25 cellular contexts compared by ENCODE assay signal in the genomic region with DNA sequence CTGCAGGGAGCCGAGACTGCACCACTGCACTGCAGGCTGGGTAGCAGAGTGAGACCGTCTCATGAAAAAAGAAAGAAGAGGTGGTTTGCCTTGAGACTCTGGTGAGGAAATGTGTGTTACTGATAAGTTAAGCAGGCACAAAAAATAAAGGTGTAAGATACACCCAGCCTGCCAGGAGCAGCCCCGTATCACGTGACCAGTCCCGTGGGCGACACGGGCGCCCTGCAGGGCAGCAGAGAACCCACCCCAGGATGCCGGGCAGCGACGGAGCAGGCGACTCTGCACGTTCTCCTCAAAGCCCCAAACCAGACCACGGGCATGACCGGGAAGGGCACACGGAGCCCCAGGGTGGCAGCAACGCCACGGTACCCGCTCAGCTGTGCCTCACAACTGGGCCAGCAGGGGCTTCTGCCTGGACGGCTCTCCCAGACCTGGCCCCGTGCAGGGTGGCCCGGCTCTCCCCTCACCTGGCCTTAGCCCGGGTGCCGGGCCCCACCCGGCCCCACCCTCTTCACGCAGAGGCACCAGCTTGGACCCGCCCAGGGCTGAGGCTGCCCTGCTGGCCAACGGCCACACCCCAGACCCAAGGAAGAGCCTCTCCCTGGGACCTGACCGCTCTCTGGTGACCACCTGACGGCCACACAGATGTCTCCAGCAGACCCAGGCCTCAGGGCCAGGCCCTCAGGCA. TPM values are rescaled to one million over a fixed set of nuclear protein-coding genes. Genes with fewer than 3 reads are reported as not detected.
DNase-seq lines count a peak whose midpoint lies in the region; ATAC-seq, FAIRE-seq and TF ChIP-seq lines count a peak whose summit lies in the region.
"Had no signal": no experiment of that assay in that cellular context is flagged by ENCODE, and none has a peak within 500 bp of the region (broad histone marks: within the 10 kb centered on the region; RNA-seq: fewer than 3 reads in every experiment).

No MANE protein-coding gene starts in this region.

- CTCF ChIA-PET in HEK293 (lab: Yijun Ruan, JAX), result no interaction called here
- CTCF ChIA-PET in activated CD4-positive, alpha-beta memory T cell treated with anti-CD3 and anti-CD28 coated beads, Interleukin-2, amount 10 ng/mL, durations not matched to agents 7 days and 5 days (lab: Charles Lee), result no interaction called here

- ATAC-seq in mucosa of descending colon, result peak; percentile 77
- ATAC-seq in HG03342 (IDR thresholded peaks at IDR 0.05; ENCODE audit: unreplicated experiment), result no peak
- ATAC-seq in upper lobe of left lung (ENCODE audit: low FRiP score in 2 of 2), result no peak
- ATAC-seq: GM12878, Right ventricle myocardium inferior had no signal

- POLR2A ChIA-PET in HEK293 (lab: Yijun Ruan, JAX), result no interaction called here
- POLR2A ChIA-PET in activated CD4-positive, alpha-beta memory T cell treated with anti-CD3 and anti-CD28 coated beads, Interleukin-2, amount 10 ng/mL, durations not matched to agents 7 days and 5 days (lab: Charles Lee), result interaction anchor here (0.6 to 3.1 kb wide), 3 partner anchors 9 to 118 kb away, joined by 3 to 10 read pairs (median 3); no protein-coding TSS in a partner anchor

- no peak for DNase-seq in activated CD4-positive, alpha-beta memory T cell treated with anti-CD3 and anti-CD28 coated beads, Interleukin-2, amount 10 ng/mL, durations not matched to agents 7 days and 5 days
- peak in 2 of 3 donors; percentile 65 to 75 for DNase-seq in mucosa of descending colon
- DNase-seq in small intestine, result peak; percentile 41
- no peak for DNase-seq in upper lobe of left lung
- DNase-seq in KBM-7, result no peak
- DNase-seq: BE2C, Caco-2, DMS 273 treated with DMSO at 0.1 percent for 48 hours, DMS79 treated with DMSO at 0.1 percent for 48 hours, H7, HFFc6, NCI-H1105 treated with DMSO at 0.1 percent for 48 hours, NCI-H2081, NCI-H446, NCI-H526 had no signal

- H3K27me3 ChIP-seq in small intestine (ENCODE audit: control insufficient read depth in 2 of 2, insufficient read depth in 2 of 2, low read length in 2 of 2), result no peaks in the 10 kb centered on the region
- H3K27me3 ChIP-seq in upper lobe of left lung, result no peaks in the 10 kb centered on the region
- H3K27me3 ChIP-seq: BE2C had no signal

- TF ChIP-seq EP300 in upper lobe of left lung (IDR thresholded peaks at IDR 0.05), result no peak

- in situ Hi-C loops in KBM-7 (cut with MboI; ENCODE audit: low pct_unique_long_range_greater_than_20kb, low sequenced_read_pairs), result no loop called here

- H3K4me1 ChIP-seq in HEK293 (ENCODE audit: control insufficient read depth, insufficient read depth, low read length), result no peaks in the 10 kb centered on the region
- peaks cover 12% of the 10 kb centered on the region for H3K4me1 ChIP-seq in mucosa of descending colon (ENCODE audit: low read depth)
- no peaks in the 10 kb centered on the region for H3K4me1 ChIP-seq in small intestine (ENCODE audit: control insufficient read depth in 2 of 2, insufficient read depth in 1 of 2, low read depth in 1 of 2, low read length in 1 of 2)
- H3K4me1 ChIP-seq in upper lobe of left lung, result peaks cover 0 to 5% (median 0%) of the 10 kb centered on the region in 4 donors
- H3K4me1 ChIP-seq: BE2C, Caco-2 had no signal

- H3K9me3 ChIP-seq in HEK293 (ENCODE audit: control insufficient read depth, insufficient read depth, low read depth, low read length) (no peaks in the 10 kb centered on the region), mucosa of descending colon (no peaks in the 10 kb centered on the region), small intestine (ENCODE audit: control insufficient read depth, low read depth) (no peaks in the 10 kb centered on the region), upper lobe of left lung (no peaks in the 10 kb centered on the region)
- H3K9me3 ChIP-seq: BE2C, Caco-2 had no signal

- peaks cover 46% of the 10 kb centered on the region for H3K4me1 Mint-ChIP-seq in activated CD4-positive, alpha-beta memory T cell treated with anti-CD3 and anti-CD28 coated beads, Interleukin-2, amount 10 ng/mL, durations not matched to agents 7 days and 5 days

- H3K27ac Mint-ChIP-seq in activated CD4-positive, alpha-beta memory T cell treated with anti-CD3 and anti-CD28 coated beads, Interleukin-2, amount 10 ng/mL, durations not matched to agents 7 days and 5 days, result peak overlapping the region; percentile 26
- H3K27ac Mint-ChIP-seq: HFFc6 had no signal

- WGBS in small intestine, 3 donors, result 81 to 84% (median 81%) methylated on average over 24 to 30 of the region's 30 CpGs
- 91 to 94% methylated on average over 4 to 21 of the region's 30 CpGs for WGBS in upper lobe of left lung, 2 donors

- no peak for TF ChIP-seq POLR2A in upper lobe of left lung (IDR thresholded peaks at IDR 0.05)

- H3K36me3 ChIP-seq in HEK293 (ENCODE audit: control insufficient read depth in 2 of 2, insufficient read depth in 1 of 2, low read length in 2 of 2), result peaks cover 4 to 98% of the 10 kb centered on the region in 2 experiments; a peak in 2 of 3 replicates
- H3K36me3 ChIP-seq in mucosa of descending colon (ENCODE audit: low read depth), result peaks cover 15% of the 10 kb centered on the region
- H3K36me3 ChIP-seq in small intestine (ENCODE audit: control insufficient read depth in 2 of 2, insufficient read depth in 2 of 2, low read length in 2 of 2), result peaks cover 16 to 18% of the 10 kb centered on the region in 2 donors
- H3K36me3 ChIP-seq in upper lobe of left lung, result peaks cover 37 to 97% (median 85%) of the 10 kb centered on the region in 4 donors

- H3K27me3 Mint-ChIP-seq in activated CD4-positive, alpha-beta memory T cell treated with anti-CD3 and anti-CD28 coated beads, Interleukin-2, amount 10 ng/mL, durations not matched to agents 7 days and 5 days, result no peaks in the 10 kb centered on the region

- H3K4me3 Mint-ChIP-seq in activated CD4-positive, alpha-beta memory T cell treated with anti-CD3 and anti-CD28 coated beads, Interleukin-2, amount 10 ng/mL, durations not matched to agents 7 days and 5 days, result no peak overlapping the region
- H3K4me3 Mint-ChIP-seq: HFFc6 had no signal

- H3K27ac ChIP-seq in HEK293 (ENCODE audit: extremely low read depth, low read depth, low read length) (no peak overlapping the region), small intestine (ENCODE audit: low read depth in 1 of 2, low read length in 1 of 2) (no peak overlapping the region), upper lobe of left lung (no peak overlapping the region)
- H3K27ac ChIP-seq: HL-60, KMS-11, SK-N-MC had no signal

- H3K4me3 ChIP-seq in HEK293 (ENCODE audit: low read depth, low read length) (no peak overlapping the region), mucosa of descending colon (no peak overlapping the region), small intestine (ENCODE audit: low read depth in 1 of 2, low read length in 2 of 2) (no peak overlapping the region), upper lobe of left lung (no peak overlapping the region)
- H3K4me3 ChIP-seq: GM12878, SK-N-MC had no signal

- intact Hi-C loops in mucosa of descending colon (cut with DNase I, micrococcal nuclease), result no loop called here

- TF ChIP-seq CTCF in HEK293 (tag by site-specific recombination; IDR thresholded peaks at IDR 0.05), result no peak
- TF ChIP-seq CTCF in mucosa of descending colon (IDR thresholded peaks at IDR 0.05), result no peak
- no peak for TF ChIP-seq CTCF in upper lobe of left lung (IDR thresholded peaks at IDR 0.05)

- no peak for FAIRE-seq in small intestine (lab: Jason Lieb, UNC)
- FAIRE-seq: GM12878, RCC 7860 had no signal

- peaks cover 7% of the 10 kb centered on the region for H3K9me3 Mint-ChIP-seq in activated CD4-positive, alpha-beta memory T cell treated with anti-CD3 and anti-CD28 coated beads, Interleukin-2, amount 10 ng/mL, durations not matched to agents 7 days and 5 days
- H3K9me3 Mint-ChIP-seq: HFFc6 had no signal

- H3K36me3 Mint-ChIP-seq in activated CD4-positive, alpha-beta memory T cell treated with anti-CD3 and anti-CD28 coated beads, Interleukin-2, amount 10 ng/mL, durations not matched to agents 7 days and 5 days (ENCODE audit: low read depth), result peaks cover 87% of the 10 kb centered on the region

TF ChIP-seq in HEK293, 187 proteins besides CTCF, POLR2A, EP300 and RAD21 (continues in another document):
- TF ChIP-seq GLIS2 (tag by site-specific recombination; IDR thresholded peaks at IDR 0.05), result no peak
- 0 out of 2 replicates have a peak, but pooled peaks have one; percentile 18 for TF ChIP-seq KLF8 (tag by site-specific recombination; IDR thresholded peaks at IDR 0.05)
- no peak for TF ChIP-seq ZNF202 (tag by site-specific recombination; IDR thresholded peaks at IDR 0.05; ENCODE audit: borderline replicate concordance)
- TF ChIP-seq ZNF121 (tag by site-specific recombination; IDR thresholded peaks at IDR 0.05), result no peak
- TF ChIP-seq KLF1 (tag by site-specific recombination; IDR thresholded peaks at IDR 0.05), result peak; percentile 87

RNA-seq across cellular contexts. Expression of gene TNFRSF4, which starts 8.1 kb away (rescaled TPM):
- total RNA-seq in activated CD4-positive, alpha-beta memory T cell treated with anti-CD3 and anti-CD28 coated beads, Interleukin-2, amount 10 ng/mL, durations not matched to agents 7 days and 5 days, result 100 to 1,000 TPM; 237 to 243 TPM
- total RNA-seq in mucosa of descending colon (1 to 10 TPM in 1 of 3 donors, under 1 TPM in 2; 0.69 to 1.2 (median 0.80) TPM), upper lobe of left lung (10 to 100 TPM in 2 of 6 donors, 1 to 10 TPM in 3, under 1 TPM in 1; 0.46 to 15.4 (median 2.4) TPM)
- polyA plus RNA-seq in small intestine, result 1 to 10 TPM in 2 of 3 donors, not detected in 1; 3.1 to 3.5 TPM
- total RNA-seq: Caco-2, HT-29 had no signal

RNA-seq across cellular contexts. Expression of gene SDF4, which starts 9.8 kb away (rescaled TPM):
- total RNA-seq in activated CD4-positive, alpha-beta memory T cell treated with anti-CD3 and anti-CD28 coated beads, Interleukin-2, amount 10 ng/mL, durations not matched to agents 7 days and 5 days, result 100 to 1,000 TPM; 181 TPM
- total RNA-seq in mucosa of descending colon, result 100 to 1,000 TPM; 169 to 257 (median 226) TPM
- 100 to 1,000 TPM in 2 of 3 donors, 10 to 100 TPM in 1; 91.2 to 170 (median 132) TPM for polyA plus RNA-seq in small intestine
- total RNA-seq in upper lobe of left lung, result 100 to 1,000 TPM in 5 of 6 donors, 10 to 100 TPM in 1; 79.0 to 172 (median 148) TPM

RNA-seq across cellular contexts. Expression of gene B3GALT6, which starts 10.0 kb away (rescaled TPM):
- 10 to 100 TPM; 13.3 to 14.4 TPM for total RNA-seq in activated CD4-positive, alpha-beta memory T cell treated with anti-CD3 and anti-CD28 coated beads, Interleukin-2, amount 10 ng/mL, durations not matched to agents 7 days and 5 days
- total RNA-seq in mucosa of descending colon (10 to 100 TPM in 1 of 3 donors, 1 to 10 TPM in 2; 7.3 to 12.5 (median 9.0) TPM), upper lobe of left lung (10 to 100 TPM; 15.2 to 31.3 (median 19.9) TPM)
- 10 to 100 TPM in 1 of 3 donors, 1 to 10 TPM in 2; 2.7 to 10.2 (median 3.5) TPM for polyA plus RNA-seq in small intestine

RNA-seq across cellular contexts. Expression of gene TNFRSF18, which starts 15.6 kb away (rescaled TPM):
- 100 to 1,000 TPM; 115 to 116 TPM for total RNA-seq in activated CD4-positive, alpha-beta memory T cell treated with anti-CD3 and anti-CD28 coated beads, Interleukin-2, amount 10 ng/mL, durations not matched to agents 7 days and 5 days
- total RNA-seq in mucosa of descending colon (1 to 10 TPM; 1.6 to 2.2 (median 2.2) TPM), upper lobe of left lung (1 to 10 TPM in 4 of 6 donors, under 1 TPM in 1, not detected in 1; 0.89 to 3.4 (median 2.1) TPM)
- 1 to 10 TPM in 2 of 3 donors, not detected in 1; 1.8 to 5.9 TPM for polyA plus RNA-seq in small intestine
- total RNA-seq: Caco-2, H7, HFFc6, HT-29, OCI-LY7, Right ventricle myocardium inferior had no signal

RNA-seq across cellular contexts. Expression of gene C1QTNF12, which starts 24.5 kb away (rescaled TPM):
- 1 to 10 TPM; 2.0 to 4.2 TPM for total RNA-seq in activated CD4-positive, alpha-beta memory T cell treated with anti-CD3 and anti-CD28 coated beads, Interleukin-2, amount 10 ng/mL, durations not matched to agents 7 days and 5 days
- total RNA-seq in mucosa of descending colon (10 to 100 TPM; 21.5 to 54.0 (median 36.5) TPM), upper lobe of left lung (1 to 10 TPM in 4 of 6 donors, not detected in 2; 1.9 to 6.3 (median 2.8) TPM)
- polyA plus RNA-seq in small intestine, result 100 to 1,000 TPM in 2 of 3 donors, 10 to 100 TPM in 1; 10.6 to 203 (median 157) TPM

Comparison
In these comparisons a context has a peak if more than half of its experiments do, and no peak if none do; other contexts are left out.
1. DNase-seq: peak in mucosa of descending colon (2 of 3) and small intestine (single experiment); none in activated CD4-positive, alpha-beta memory T cell treated with anti-CD3 and anti-CD28 coated beads, Interleukin-2, amount 10 ng/mL, durations not matched to agents 7 days and 5 days (single experiment), upper lobe of left lung (0 of 2) and KBM-7 (single experiment).
2. RNA of gene TNFRSF4, which starts 8.1 kb away (total RNA-seq): 237 to 243 TPM in activated CD4-positive, alpha-beta memory T cell treated with anti-CD3 and anti-CD28 coated beads, Interleukin-2, amount 10 ng/mL, durations not matched to agents 7 days and 5 days; 0.46 to 15.4 TPM in upper lobe of left lung and 0.69 to 1.2 TPM in mucosa of descending colon; every median in the first group is over 10 times any median in the second.